Comparison of ENCODE assay signal across 20 cellular contexts in the genomic region with DNA sequence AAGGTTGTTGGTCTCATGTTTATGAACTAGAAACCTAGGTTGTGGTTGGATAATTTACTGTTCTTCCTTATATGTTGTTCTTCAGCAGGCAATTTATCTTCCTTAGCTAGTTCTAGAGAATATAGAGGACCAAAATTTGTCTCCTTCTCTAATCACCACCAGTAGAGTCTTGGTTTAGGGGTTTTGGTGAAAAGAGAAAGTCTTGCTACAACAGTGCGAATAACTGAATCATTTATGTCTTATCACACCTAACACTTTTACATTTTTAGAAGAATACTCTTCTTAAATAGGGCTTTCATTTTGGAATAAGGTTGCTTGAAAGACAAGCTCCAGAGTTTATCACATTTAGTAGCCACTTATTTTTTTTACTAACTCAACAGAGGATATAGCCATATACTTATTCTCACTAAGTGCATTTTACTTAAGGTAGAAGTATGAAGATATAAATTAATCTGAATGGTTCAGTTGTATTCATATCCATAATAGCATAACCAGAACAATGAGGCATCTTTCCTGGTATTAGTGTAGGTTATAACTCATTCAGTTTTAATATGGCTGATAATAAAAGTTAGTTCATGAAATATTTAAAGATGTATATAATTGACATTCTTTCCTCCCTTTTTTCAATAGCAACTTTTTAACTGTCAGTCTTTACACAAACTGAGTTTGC.
DNase-seq lines count a peak whose midpoint lies in the region; ATAC-seq and TF ChIP-seq lines count a peak whose summit lies in the region.
"Had no signal": no experiment of that assay in that cellular context is flagged by ENCODE, and none has a peak within 500 bp of the region (broad histone marks: within the 10 kb centered on the region; RNA-seq: fewer than 3 reads in every experiment).

No MANE protein-coding gene starts in this region.

- POLR2A ChIA-PET in activated CD8-positive, alpha-beta T cell treated with anti-CD3 and anti-CD28 coated beads for 36 hours (lab: Charles Lee): no interaction called here
- POLR2A ChIA-PET in activated CD8-positive, alpha-beta T cell treated with anti-CD3 and anti-CD28 coated beads, Interleukin-2, amount 10 ng/mL, durations not matched to agents 7 days and 5 days (lab: Charles Lee): no interaction called here
- POLR2A ChIA-PET in naive thymus-derived CD4-positive, alpha-beta T cell (lab: Charles Lee): no interaction called here

- peak; percentile 53 for ATAC-seq in activated CD8-positive, alpha-beta T cell treated with anti-CD3 and anti-CD28 coated beads for 36 hours
- no peak for ATAC-seq in activated CD8-positive, alpha-beta T cell treated with anti-CD3 and anti-CD28 coated beads, Interleukin-2, amount 10 ng/mL, durations not matched to agents 7 days and 5 days
- no peak for ATAC-seq in CD4-positive, CD25-positive, alpha-beta regulatory T cell (ENCODE audit: low read depth in 2 of 2)
- ATAC-seq in naive thymus-derived CD4-positive, alpha-beta T cell: no peak
- ATAC-seq in GM19452 (IDR thresholded peaks at IDR 0.05; ENCODE audit: unreplicated experiment) (no peak), HG03045 (IDR thresholded peaks at IDR 0.05; ENCODE audit: unreplicated experiment) (no peak)
- ATAC-seq: GM12878, HepG2 had no signal

- no peak for TF ChIP-seq CTCF in activated CD8-positive, alpha-beta T cell treated with anti-CD3 and anti-CD28 coated beads for 36 hours (IDR thresholded peaks at IDR 0.05)
- no peak for TF ChIP-seq CTCF in HFFc6 (IDR thresholded peaks at IDR 0.05)
- TF ChIP-seq CTCF in breast epithelium (IDR thresholded peaks at IDR 0.05): no peak

- H3K36me3 ChIP-seq in CD4-positive, CD25-positive, alpha-beta regulatory T cell (ENCODE audit: control insufficient read depth, insufficient read depth, low read length): peaks cover 58% of the 10 kb centered on the region
- H3K36me3 ChIP-seq in naive thymus-derived CD4-positive, alpha-beta T cell (ENCODE audit: control insufficient read depth in 2 of 3, insufficient read depth in 3 of 3, low read length in 3 of 3): peaks cover 0 to 17% (median 0%) of the 10 kb centered on the region in 3 experiments
- H3K36me3 ChIP-seq in breast epithelium: no peaks in the 10 kb centered on the region

- intact Hi-C loops in activated CD8-positive, alpha-beta T cell treated with anti-CD3 and anti-CD28 coated beads for 36 hours (cut with micrococcal nuclease): no loop called here
- intact Hi-C loops in naive thymus-derived CD4-positive, alpha-beta T cell (cut with micrococcal nuclease): no loop called here
- intact Hi-C loops in breast epithelium (cut with DNase I; ENCODE audit: low total_unique reads): no loop called here

- no peak overlapping the region for H3K4me3 ChIP-seq in CD4-positive, CD25-positive, alpha-beta regulatory T cell (ENCODE audit: low read depth, low read length)
- H3K4me3 ChIP-seq in naive thymus-derived CD4-positive, alpha-beta T cell (ENCODE audit: low read length): no peak overlapping the region
- H3K4me3 ChIP-seq in breast epithelium: no peak overlapping the region
- H3K4me3 ChIP-seq: GM12878, GM23248 had no signal

- no peaks in the 10 kb centered on the region for H3K9me3 Mint-ChIP-seq in activated CD8-positive, alpha-beta T cell treated with anti-CD3 and anti-CD28 coated beads for 36 hours
- no peaks in the 10 kb centered on the region for H3K9me3 Mint-ChIP-seq in activated CD8-positive, alpha-beta T cell treated with anti-CD3 and anti-CD28 coated beads, Interleukin-2, amount 10 ng/mL, durations not matched to agents 7 days and 5 days (ENCODE audit: insufficient read depth)
- H3K9me3 Mint-ChIP-seq in CD4-positive, CD25-positive, alpha-beta regulatory T cell: no peaks in the 10 kb centered on the region
- H3K9me3 Mint-ChIP-seq in HFFc6: no peaks in the 10 kb centered on the region
- H3K9me3 Mint-ChIP-seq in naive thymus-derived CD4-positive, alpha-beta T cell: no peaks in the 10 kb centered on the region

- no peak overlapping the region for H3K27ac Mint-ChIP-seq in activated CD8-positive, alpha-beta T cell treated with anti-CD3 and anti-CD28 coated beads for 36 hours
- H3K27ac Mint-ChIP-seq in activated CD8-positive, alpha-beta T cell treated with anti-CD3 and anti-CD28 coated beads, Interleukin-2, amount 10 ng/mL, durations not matched to agents 7 days and 5 days: no peak overlapping the region
- peak overlapping the region in 1 of 3 donors; percentile 33 for H3K27ac Mint-ChIP-seq in CD4-positive, CD25-positive, alpha-beta regulatory T cell
- H3K27ac Mint-ChIP-seq in HFFc6: peak overlapping the region; percentile 24; the same call in 1 of the 2 replicates
- peak overlapping the region in 6 of 9 donors; percentile 0 to 68 (median 48) for H3K27ac Mint-ChIP-seq in naive thymus-derived CD4-positive, alpha-beta T cell
- H3K27ac Mint-ChIP-seq: B cell had no signal

- H3K36me3 Mint-ChIP-seq in activated CD8-positive, alpha-beta T cell treated with anti-CD3 and anti-CD28 coated beads for 36 hours (ENCODE audit: low read depth): peaks cover 11% of the 10 kb centered on the region
- H3K36me3 Mint-ChIP-seq in activated CD8-positive, alpha-beta T cell treated with anti-CD3 and anti-CD28 coated beads, Interleukin-2, amount 10 ng/mL, durations not matched to agents 7 days and 5 days (ENCODE audit: low read depth): peaks cover 28% of the 10 kb centered on the region
- H3K36me3 Mint-ChIP-seq in CD4-positive, CD25-positive, alpha-beta regulatory T cell: peaks cover 29% of the 10 kb centered on the region
- peaks cover 35% of the 10 kb centered on the region for H3K36me3 Mint-ChIP-seq in HFFc6 (ENCODE audit: low read depth)
- H3K36me3 Mint-ChIP-seq in naive thymus-derived CD4-positive, alpha-beta T cell: peaks cover 4 to 46% (median 20%) of the 10 kb centered on the region in 5 donors

- H3K27ac ChIP-seq in CD4-positive, CD25-positive, alpha-beta regulatory T cell (ENCODE audit: insufficient read depth, low read length, poor library complexity, severe bottlenecking): peak overlapping the region; percentile 6
- H3K27ac ChIP-seq in naive thymus-derived CD4-positive, alpha-beta T cell (ENCODE audit: low read depth, low read length): no peak overlapping the region
- no peak overlapping the region for H3K27ac ChIP-seq in breast epithelium
- H3K27ac ChIP-seq: GM23248 had no signal

- H3K9me3 ChIP-seq in CD4-positive, CD25-positive, alpha-beta regulatory T cell (ENCODE audit: control insufficient read depth in 2 of 2, low read length in 2 of 2): no peaks in the 10 kb centered on the region
- no peaks in the 10 kb centered on the region for H3K9me3 ChIP-seq in naive thymus-derived CD4-positive, alpha-beta T cell (ENCODE audit: control insufficient read depth in 2 of 3, low read length in 3 of 3)
- no peaks in the 10 kb centered on the region for H3K9me3 ChIP-seq in breast epithelium

- TF ChIP-seq POLR2A in breast epithelium (IDR thresholded peaks at IDR 0.05): no peak

- no peaks in the 10 kb centered on the region for H3K27me3 ChIP-seq in CD4-positive, CD25-positive, alpha-beta regulatory T cell (ENCODE audit: control insufficient read depth, insufficient read depth, low read length)
- H3K27me3 ChIP-seq in naive thymus-derived CD4-positive, alpha-beta T cell (ENCODE audit: control insufficient read depth in 2 of 2, insufficient read depth in 2 of 2, low read length in 2 of 2): no peaks in the 10 kb centered on the region
- H3K27me3 ChIP-seq in breast epithelium: no peaks in the 10 kb centered on the region

- peaks cover 20% of the 10 kb centered on the region for H3K4me1 Mint-ChIP-seq in activated CD8-positive, alpha-beta T cell treated with anti-CD3 and anti-CD28 coated beads for 36 hours (ENCODE audit: low read depth)
- H3K4me1 Mint-ChIP-seq in activated CD8-positive, alpha-beta T cell treated with anti-CD3 and anti-CD28 coated beads, Interleukin-2, amount 10 ng/mL, durations not matched to agents 7 days and 5 days (ENCODE audit: low read depth): no peaks in the 10 kb centered on the region
- peaks cover 2 to 35% (median 23%) of the 10 kb centered on the region in 4 donors for H3K4me1 Mint-ChIP-seq in CD4-positive, CD25-positive, alpha-beta regulatory T cell
- peaks cover 28% of the 10 kb centered on the region for H3K4me1 Mint-ChIP-seq in HFFc6 (ENCODE audit: low read depth)
- H3K4me1 Mint-ChIP-seq in naive thymus-derived CD4-positive, alpha-beta T cell: peaks cover 3 to 53% (median 23%) of the 10 kb centered on the region in 7 donors

- H3K4me1 ChIP-seq in CD4-positive, CD25-positive, alpha-beta regulatory T cell (ENCODE audit: control insufficient read depth, insufficient read depth, low read length, poor library complexity, severe bottlenecking): no peaks in the 10 kb centered on the region
- H3K4me1 ChIP-seq in naive thymus-derived CD4-positive, alpha-beta T cell (ENCODE audit: control insufficient read depth in 2 of 2, insufficient read depth in 2 of 2, low read length in 2 of 2): no peaks in the 10 kb centered on the region
- H3K4me1 ChIP-seq in breast epithelium: no peaks in the 10 kb centered on the region

- H3K27me3 Mint-ChIP-seq in activated CD8-positive, alpha-beta T cell treated with anti-CD3 and anti-CD28 coated beads for 36 hours: no peaks in the 10 kb centered on the region
- H3K27me3 Mint-ChIP-seq in activated CD8-positive, alpha-beta T cell treated with anti-CD3 and anti-CD28 coated beads, Interleukin-2, amount 10 ng/mL, durations not matched to agents 7 days and 5 days (ENCODE audit: low read depth): no peaks in the 10 kb centered on the region
- H3K27me3 Mint-ChIP-seq in CD4-positive, CD25-positive, alpha-beta regulatory T cell: no peaks in the 10 kb centered on the region
- H3K27me3 Mint-ChIP-seq in HFFc6 (ENCODE audit: insufficient read depth): no peaks in the 10 kb centered on the region
- H3K27me3 Mint-ChIP-seq in naive thymus-derived CD4-positive, alpha-beta T cell: no peaks in the 10 kb centered on the region
- H3K27me3 Mint-ChIP-seq: B cell had no signal

- no peak overlapping the region for H3K4me3 Mint-ChIP-seq in activated CD8-positive, alpha-beta T cell treated with anti-CD3 and anti-CD28 coated beads for 36 hours
- H3K4me3 Mint-ChIP-seq in activated CD8-positive, alpha-beta T cell treated with anti-CD3 and anti-CD28 coated beads, Interleukin-2, amount 10 ng/mL, durations not matched to agents 7 days and 5 days: no peak overlapping the region
- no peak overlapping the region for H3K4me3 Mint-ChIP-seq in CD4-positive, CD25-positive, alpha-beta regulatory T cell
- H3K4me3 Mint-ChIP-seq in HFFc6: no peak overlapping the region
- H3K4me3 Mint-ChIP-seq in naive thymus-derived CD4-positive, alpha-beta T cell: no peak overlapping the region
- H3K4me3 Mint-ChIP-seq: B cell had no signal

- CTCF ChIA-PET in activated CD8-positive, alpha-beta T cell treated with anti-CD3 and anti-CD28 coated beads for 36 hours (lab: Charles Lee): no interaction called here
- CTCF ChIA-PET in activated CD8-positive, alpha-beta T cell treated with anti-CD3 and anti-CD28 coated beads, Interleukin-2, amount 10 ng/mL, durations not matched to agents 7 days and 5 days (lab: Charles Lee): no interaction called here
- CTCF ChIA-PET in naive thymus-derived CD4-positive, alpha-beta T cell (lab: Charles Lee): no interaction called here

- DNase-seq in activated CD8-positive, alpha-beta T cell treated with anti-CD3 and anti-CD28 coated beads for 36 hours: no peak
- no peak for DNase-seq in activated CD8-positive, alpha-beta T cell treated with anti-CD3 and anti-CD28 coated beads, Interleukin-2, amount 10 ng/mL, durations not matched to agents 7 days and 5 days
- no peak for DNase-seq in CD4-positive, CD25-positive, alpha-beta regulatory T cell
- no peak for DNase-seq in HFFc6
- no peak for DNase-seq in naive thymus-derived CD4-positive, alpha-beta T cell
- no peak for DNase-seq in breast epithelium (ENCODE audit: low spot score in 2 of 2)
- DNase-seq: Calu3, GM23248, HCEC 1CT, KBM-7, NCI-H1105 treated with DMSO at 0.1 percent for 48 hours, NCI-H1694 treated with DMSO at 0.1 percent for 48 hours, NCI-H510A treated with DMSO at 0.1 percent for 48 hours, NCI-H774, SHP77 had no signal

Comparison
In these comparisons a context has a peak if more than half of its experiments do, and no peak if none do; other contexts are left out.
1. H3K27ac Mint-ChIP-seq: peak in HFFc6 (single experiment) and naive thymus-derived CD4-positive, alpha-beta T cell (6 of 9); none in activated CD8-positive, alpha-beta T cell treated with anti-CD3 and anti-CD28 coated beads for 36 hours (single experiment) and activated CD8-positive, alpha-beta T cell treated with anti-CD3 and anti-CD28 coated beads, Interleukin-2, amount 10 ng/mL, durations not matched to agents 7 days and 5 days (single experiment).